9 cellular contexts compared by ENCODE assay signal in the genomic region with DNA sequence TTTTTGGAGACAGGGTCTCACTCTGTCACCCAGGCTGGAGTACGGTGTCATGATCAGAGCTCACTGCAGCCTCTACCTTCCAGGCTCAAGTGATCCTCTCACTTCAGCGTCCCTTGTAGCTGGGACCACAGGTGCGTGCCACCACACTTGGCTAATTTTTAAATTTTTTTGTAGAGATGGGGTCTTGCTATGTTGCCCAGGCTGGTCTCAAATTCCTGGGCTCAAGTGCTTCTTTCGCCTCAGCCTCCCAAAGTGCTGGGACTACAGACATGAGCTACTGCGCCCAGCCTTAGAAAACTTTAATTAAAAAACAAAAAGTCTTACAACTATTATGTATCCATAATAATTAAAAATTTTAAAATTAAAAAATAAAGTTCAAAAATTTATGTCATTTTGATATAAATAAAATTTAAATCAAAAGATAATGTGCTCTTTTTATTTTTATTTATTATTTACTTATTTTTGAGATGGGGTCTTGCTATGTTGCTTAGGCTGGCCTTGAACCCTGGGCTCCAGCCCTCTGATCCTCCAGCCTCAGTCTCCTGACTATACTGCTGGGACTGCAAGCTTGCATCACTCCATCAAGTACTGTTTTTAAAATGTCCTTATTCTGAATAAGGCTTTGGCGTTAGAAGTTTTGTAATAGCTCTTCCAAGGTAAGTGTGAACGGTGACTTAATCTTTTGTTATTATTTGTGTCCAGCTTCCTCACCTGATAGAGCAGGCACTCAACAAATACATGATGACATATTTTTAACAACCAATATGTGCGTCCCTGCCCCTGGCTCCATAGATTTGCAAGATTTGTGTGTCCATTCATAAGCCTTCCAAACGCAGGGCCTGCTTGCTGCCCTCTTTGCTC. TPM values are rescaled to one million over a fixed set of nuclear protein-coding genes. Genes with fewer than 3 reads are reported as not detected.
A peak's percentile ranks its signal among the peaks of the same experiment; 100 is the strongest.
DNase-seq lines count a peak whose midpoint lies in the region; ATAC-seq and TF ChIP-seq lines count a peak whose summit lies in the region.
"Had no signal": no experiment of that assay in that cellular context is flagged by ENCODE, and none has a peak within 500 bp of the region (broad histone marks: within the 10 kb centered on the region; RNA-seq: fewer than 3 reads in every experiment).

No MANE protein-coding gene starts in this region.

- H3K4me2 ChIP-seq in BLaER1 treated with 17β-estradiol and CSF1 and Interleukin-3, amounts not matched to agents 10 nM and 100 nM = peak overlapping the region; percentile 91 to 98 (median 96)

- intact Hi-C loops in MCF 10A (cut with micrococcal nuclease) = loop anchor here (2.0 to 5.0 kb wide), 2 partner anchors 145 to 183 kb away; no protein-coding TSS in a partner anchor

- peak overlapping the region; percentile 86 to 95 (median 89) for H3K9ac ChIP-seq in BLaER1 treated with 17β-estradiol and CSF1 and Interleukin-3, amounts not matched to agents 10 nM and 100 nM

- peak overlapping the region; percentile 59 to 77 (median 68) for H3K4me3 ChIP-seq in BLaER1 treated with 17β-estradiol and CSF1 and Interleukin-3, amounts not matched to agents 10 nM and 100 nM
- peak overlapping the region; percentile 72 for H3K4me3 ChIP-seq in lung

- CTCF ChIA-PET in MCF 10A (lab: Yijun Ruan, JAX) = interaction anchor here (0.5 to 8.3 kb wide), 33 partner anchors 8 to 725 kb away, joined by 3 to 123 read pairs (median 6); partner anchors contain the start of genes C12orf57, C1R, C1S and LPCAT3

- H3K4me1 ChIP-seq in BLaER1 treated with 17β-estradiol and CSF1 and Interleukin-3, amounts not matched to agents 10 nM and 100 nM = peaks cover 18 to 42% (median 23%) of the 10 kb centered on the region in 10 experiments
- peaks cover 0 to 7% of the 10 kb centered on the region in 2 donors for H3K4me1 ChIP-seq in lung (ENCODE audit: control insufficient read depth in 2 of 2, insufficient read depth in 2 of 2, low read length in 2 of 2)

- H3K9me3 Mint-ChIP-seq in MCF 10A (ENCODE audit: unreplicated experiment) = no peaks in the 10 kb centered on the region

- TSS peak; percentile 31 for BruUV-seq in MCF 10A (replicated peaks; lab: Mats Ljungman, UMichigan)

- H3K4me3 Mint-ChIP-seq in MCF 10A (ENCODE audit: unreplicated experiment) = peak overlapping the region; percentile 95

- H3K9me3 ChIP-seq in BLaER1 treated with 17β-estradiol and CSF1 and Interleukin-3, amounts not matched to agents 10 nM and 100 nM (replicated peaks in 1 of 11) = peaks cover 14 to 26% (median 22%) of the 10 kb centered on the region in 11 experiments
- H3K9me3 ChIP-seq in KOPT-K1 (ENCODE audit: insufficient read depth, low read length, poor library complexity, severe bottlenecking) (peaks cover 16% of the 10 kb centered on the region), lung (ENCODE audit: control insufficient read depth in 2 of 2, insufficient read depth in 1 of 2, low read length in 1 of 2) (no peaks in the 10 kb centered on the region)

- H3K36me3 ChIP-seq in BLaER1 treated with 17β-estradiol and CSF1 and Interleukin-3, amounts not matched to agents 10 nM and 100 nM = peaks cover 4 to 44% (median 28%) of the 10 kb centered on the region in 11 experiments; a peak in 20 of 22 replicates
- H3K36me3 ChIP-seq in KOPT-K1 (ENCODE audit: insufficient read depth, low read length) = no peaks in the 10 kb centered on the region
- peaks cover 0 to 7% of the 10 kb centered on the region in 2 donors for H3K36me3 ChIP-seq in lung (ENCODE audit: control insufficient read depth in 2 of 2, insufficient read depth in 2 of 2, low read length in 2 of 2)

- POLR2A ChIA-PET in MCF 10A (lab: Yijun Ruan, JAX) = interaction anchor here (0.6 to 3.6 kb wide), 29 partner anchors 11 to 255 kb away, joined by 3 to 71 read pairs (median 7); partner anchors contain the start of genes C12orf57, C1R, C1S and EMG1

- peaks cover 0 to 7% (median 0%) of the 10 kb centered on the region in 11 experiments; a peak in 3 of 22 replicates for H4K20me1 ChIP-seq in BLaER1 treated with 17β-estradiol and CSF1 and Interleukin-3, amounts not matched to agents 10 nM and 100 nM

- peak overlapping the region; percentile 90 for H3K27ac Mint-ChIP-seq in MCF 10A (ENCODE audit: low read depth, unreplicated experiment)

- ATAC-seq in lung (ENCODE audit: insufficient read depth, low FRiP score) (peak; percentile 23), HG02870 (IDR thresholded peaks at IDR 0.05; ENCODE audit: unreplicated experiment) (no peak)

- no peaks in the 10 kb centered on the region for H3K27me3 ChIP-seq in BLaER1 treated with 17β-estradiol and CSF1 and Interleukin-3, amounts not matched to agents 10 nM and 100 nM
- H3K27me3 ChIP-seq in lung (ENCODE audit: control insufficient read depth, insufficient read depth) = no peaks in the 10 kb centered on the region

- H3K27me3 Mint-ChIP-seq in MCF 10A (ENCODE audit: insufficient read depth, unreplicated experiment) = no peaks in the 10 kb centered on the region

- WGBS in lung, 2 donors = 64 to 67% methylated on average over 9 of the region's 9 CpGs

- peak overlapping the region; percentile 89 to 99 (median 95); a peak in 21 of 22 replicates for H3K27ac ChIP-seq in BLaER1 treated with 17β-estradiol and CSF1 and Interleukin-3, amounts not matched to agents 10 nM and 100 nM
- H3K27ac ChIP-seq in KOPT-K1 (ENCODE audit: low read depth, low read length, poor library complexity, severe bottlenecking) = peak overlapping the region; percentile 89
- peak overlapping the region; percentile 67 to 96 for H3K27ac ChIP-seq in lung (ENCODE audit: low read depth in 1 of 2, low read length in 1 of 2)

- H3K4me1 Mint-ChIP-seq in MCF 10A (ENCODE audit: insufficient read depth, unreplicated experiment) = peaks cover 39% of the 10 kb centered on the region

- peaks cover 42% of the 10 kb centered on the region for H3K36me3 Mint-ChIP-seq in MCF 10A (ENCODE audit: insufficient read depth, unreplicated experiment)

- DNase-seq in MCF 10A (ENCODE audit: unreplicated experiment) (peak; percentile 53), lung (ENCODE audit: low spot score) (no peak), activated gamma-delta T cell (lab: John Stamatoyannopoulos, UW) (no peak), A172 (ENCODE audit: low spot score) (no peak)
- no peak for DNase-seq in activated CD4-positive, alpha-beta T cell treated with anti-CD3 and anti-CD28 coated beads for 4 hours

- TF ChIP-seq CTCF in MCF 10A (IDR thresholded peaks at IDR 0.05; ENCODE audit: unreplicated experiment) (no peak), lung (IDR thresholded peaks at IDR 0.05; ENCODE audit: control extremely low read depth, extremely low read depth) (no peak)

RNA-seq across cellular contexts. Expression of gene C1RL, which starts 1.6 kb away (rescaled TPM):
- total RNA-seq in MCF 10A (2022) = 49.8 and 55.7 TPM in 2 replicates
- total RNA-seq in lung = 100 to 1,000 TPM; 108 to 116 TPM
- polyA plus RNA-seq in lung = 10 to 100 TPM; 60.5 to 65.4 TPM
- 5.8 and 11.0 TPM in 2 replicates for total RNA-seq in A172 (2014; rRNA removed; shearing (Covaris generic))

RNA-seq across cellular contexts. Expression of gene C1R, which starts 15.2 kb away (rescaled TPM):
- total RNA-seq in MCF 10A (2022) = 13.1 and 16.7 TPM in 2 replicates
- 100 to 1,000 TPM; 268 to 525 TPM for total RNA-seq in lung
- polyA plus RNA-seq in lung = 100 to 1,000 TPM; 416 to 452 TPM
- 10.7 and 16.0 TPM in 2 replicates for total RNA-seq in A172 (2014; rRNA removed; shearing (Covaris generic))

RNA-seq across cellular contexts. Expression of gene RBP5, which starts 21.3 kb away (rescaled TPM):
- total RNA-seq in MCF 10A (2022) (not detected in 2 replicates), lung (1 to 10 TPM; 1.9 to 2.7 TPM)
- 1 to 10 TPM; 2.0 to 3.3 TPM for polyA plus RNA-seq in lung
- total RNA-seq in A172 (2014; rRNA removed; shearing (Covaris generic)) = 0.31 TPM in 1 of 2 replicates, not detected in the other
- total RNA-seq: myocyte had no signal

RNA-seq across cellular contexts. Expression of gene CLSTN3, which starts 22.8 kb away (rescaled TPM):
- total RNA-seq in MCF 10A (2022) (34.6 and 40.2 TPM in 2 replicates), lung (10 to 100 TPM; 37.8 to 74.2 TPM)
- polyA plus RNA-seq in lung = 10 to 100 TPM; 30.8 to 36.3 TPM
- 8.5 and 15.6 TPM in 2 replicates for total RNA-seq in A172 (2014; rRNA removed; shearing (Covaris generic))

RNA-seq across cellular contexts. Expression of gene C1S, which starts 46.9 kb away (rescaled TPM):
- total RNA-seq in MCF 10A (2022) (6.0 and 11.5 TPM in 2 replicates), lung (100 to 1,000 TPM; 253 to 291 TPM)
- 100 to 1,000 TPM; 148 to 252 TPM for polyA plus RNA-seq in lung
- total RNA-seq in A172 (2014; rRNA removed; shearing (Covaris generic)) = 20.3 and 39.8 TPM in 2 replicates

Comparison
In these comparisons a context has a peak if more than half of its experiments do, and no peak if none do; other contexts are left out.
1. RNA of gene C1R, which starts 15.2 kb away (total RNA-seq): 268 to 525 TPM in lung; 13.1 to 16.7 TPM in MCF 10A and 10.7 to 16.0 TPM in A172; every median in the first group is over 10 times any median in the second.
2. Peak in every context shown above with its lines, with median percentiles within 50 percentile points of each other: H3K27ac ChIP-seq.